In the genomic region with DNA sequence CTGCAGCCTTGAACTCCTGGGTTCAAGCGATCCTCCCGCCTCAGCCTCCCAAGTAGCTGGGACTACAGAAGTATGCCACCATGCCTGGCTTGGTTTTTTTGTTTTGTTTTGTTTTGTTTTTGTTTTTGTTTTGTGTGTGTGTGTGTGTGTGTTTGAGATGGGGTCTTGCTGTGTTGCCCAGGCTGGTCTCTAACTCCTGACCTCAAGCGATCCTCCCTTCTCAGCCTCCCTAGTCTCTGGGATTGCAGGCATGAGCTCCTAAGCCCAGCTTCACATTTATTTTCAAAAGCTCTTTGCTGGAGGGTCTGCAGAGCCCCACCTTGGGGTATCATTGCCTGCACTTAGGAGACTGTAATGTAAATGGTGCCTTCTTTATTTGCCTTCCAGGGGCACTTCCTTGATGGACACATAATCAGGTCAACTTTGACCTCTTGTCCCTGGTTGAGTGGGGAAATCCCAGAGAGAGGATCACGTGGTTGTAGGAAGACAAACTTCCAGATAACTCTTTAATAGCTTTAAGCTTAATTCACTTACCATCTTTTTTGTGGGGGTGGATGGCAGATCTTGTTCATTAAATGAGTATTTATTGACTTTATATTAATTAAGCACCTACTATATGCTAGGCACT, we compare ENCODE assay signal across 20 cellular contexts.
DNase-seq lines count a peak whose midpoint lies in the region; ATAC-seq and TF ChIP-seq lines count a peak whose summit lies in the region.
"Had no signal": no experiment of that assay in that cellular context is flagged by ENCODE, and none has a peak within 500 bp of the region (broad histone marks: within the 10 kb centered on the region; RNA-seq: fewer than 3 reads in every experiment).

No MANE protein-coding gene starts in this region.

- H4K20me1 ChIP-seq in hepatocyte (ENCODE audit: insufficient read depth, poor library complexity, severe bottlenecking), result peaks cover 21% of the 10 kb centered on the region

- CTCF ChIA-PET in WTC11 (lab: Charles Lee), result no interaction called here

- in situ Hi-C loops in gastrocnemius medialis (cut with MboI; ENCODE audit: low sequenced_read_pairs in 4 of 4), result no loop called here

- H3K4me2 ChIP-seq in hepatocyte, result no peak overlapping the region

- H2AFZ ChIP-seq in ACC112 (ENCODE audit: low read length, unreplicated experiment), result no peak overlapping the region
- no peak overlapping the region for H2AFZ ChIP-seq in hepatocyte

- H3K79me2 ChIP-seq in ACC112 (ENCODE audit: control insufficient read depth, insufficient read depth, low read length, unreplicated experiment) (peaks cover 32% of the 10 kb centered on the region), hepatocyte (peaks cover 78% of the 10 kb centered on the region)

- DNase-seq in WTC11 (ENCODE audit: low spot score), result no peak
- no peak for DNase-seq in hepatocyte (ENCODE audit: low spot score)
- no peak for DNase-seq in gastrocnemius medialis
- no peak for DNase-seq in SW 1271 (lab: John Stamatoyannopoulos, UW)
- no peak for DNase-seq in naive thymus-derived CD8-positive, alpha-beta T cell
- no peak for DNase-seq in activated effector memory CD4-positive, alpha-beta T cell treated with Interleukin-2 at 50 U/mL for 16 hours
- DNase-seq in BE2C, result no peak
- DNase-seq: activated naive CD8-positive, alpha-beta T cell treated with anti-CD3 and anti-CD28 coated beads, Interleukin-2, amount 10 ng/mL, durations not matched to agents 7 days and 5 days; Calu3; central memory CD4-positive, alpha-beta T cell; foreskin keratinocyte; HFFc6; left lung; NCI-H187; NCI-H345; NK-92 treated with Interleukin-12 subunit alpha and Interleukin-12 subunit beta, amount 100 ng/mL, for 24 hours; posterior cingulate gyrus had no signal

- no peak for TF ChIP-seq CTCF in WTC11 (IDR thresholded peaks at IDR 0.05)
- no peak for TF ChIP-seq CTCF in hepatocyte (IDR thresholded peaks at IDR 0.05; ENCODE audit: poor library complexity)
- no peak for TF ChIP-seq CTCF in gastrocnemius medialis (IDR thresholded peaks at IDR 0.05 in 4 of 5, conservative IDR thresholded peaks at IDR 0.05 in 1 of 5)
- no peak for TF ChIP-seq CTCF in BE2C (IDR thresholded peaks at IDR 0.05; ENCODE audit: low read depth, low read length)

- WGBS in hepatocyte (ENCODE audit: low lambda C conversion rate, missing lambda C conversion rate), result 90% methylated on average over 4 of the region's 4 CpGs

- no peak overlapping the region for H3K4me3 ChIP-seq in ACC112 (ENCODE audit: low read depth, low read length)
- H3K4me3 ChIP-seq in hepatocyte, result no peak overlapping the region
- no peak overlapping the region for H3K4me3 ChIP-seq in gastrocnemius medialis
- no peak overlapping the region for H3K4me3 ChIP-seq in BE2C (ENCODE audit: low read depth, low read length)
- H3K4me3 ChIP-seq: left lung had no signal

- peaks cover 16% of the 10 kb centered on the region for H3K9me3 Mint-ChIP-seq in WTC11
- H3K9me3 Mint-ChIP-seq in naive thymus-derived CD8-positive, alpha-beta T cell, result no peaks in the 10 kb centered on the region
- H3K9me3 Mint-ChIP-seq: activated naive CD8-positive, alpha-beta T cell treated with anti-CD3 and anti-CD28 coated beads, Interleukin-2, amount 10 ng/mL, durations not matched to agents 7 days and 5 days; HFFc6; stimulated activated memory B cell treated with anti-CD40 and anti-IgM and Interleukin-4, amounts not matched to agents 10 μg/mL and 1 μg/mL and 100 μg/mL, for 72 hours had no signal

- H3K4me1 ChIP-seq in ACC112 (ENCODE audit: control insufficient read depth, insufficient read depth, low read length, unreplicated experiment) (peaks cover 65% of the 10 kb centered on the region), hepatocyte (ENCODE audit: insufficient read depth) (peaks cover 34% of the 10 kb centered on the region), gastrocnemius medialis (peaks cover 77% of the 10 kb centered on the region in 2 donors), BE2C (peaks cover 4% of the 10 kb centered on the region)

- no peak for TF ChIP-seq POLR2A in gastrocnemius medialis (IDR thresholded peaks at IDR 0.05)

- H3K4me1 Mint-ChIP-seq in WTC11, result peaks cover 20% of the 10 kb centered on the region
- peaks cover 8 to 32% (median 17%) of the 10 kb centered on the region in 4 donors for H3K4me1 Mint-ChIP-seq in naive thymus-derived CD8-positive, alpha-beta T cell

- H3K9me2 ChIP-seq in hepatocyte (replicated peaks; ENCODE audit: insufficient read depth), result no peaks in the 10 kb centered on the region

- H3K36me3 ChIP-seq in ACC112 (ENCODE audit: insufficient read depth, low read length), result no peaks in the 10 kb centered on the region
- H3K36me3 ChIP-seq in hepatocyte (replicated peaks; ENCODE audit: insufficient read depth, low read depth), result no peaks in the 10 kb centered on the region
- no peaks in the 10 kb centered on the region for H3K36me3 ChIP-seq in gastrocnemius medialis
- H3K36me3 ChIP-seq in BE2C, result peaks cover 8% of the 10 kb centered on the region

- no peak overlapping the region for H3K27ac Mint-ChIP-seq in WTC11
- H3K27ac Mint-ChIP-seq in naive thymus-derived CD8-positive, alpha-beta T cell, result no peak overlapping the region
- H3K27ac Mint-ChIP-seq: activated naive CD8-positive, alpha-beta T cell treated with anti-CD3 and anti-CD28 coated beads, Interleukin-2, amount 10 ng/mL, durations not matched to agents 7 days and 5 days; HFFc6; stimulated activated memory B cell treated with anti-CD40 and anti-IgM and Interleukin-4, amounts not matched to agents 10 μg/mL and 1 μg/mL and 100 μg/mL, for 72 hours had no signal

- intact Hi-C loops in gastrocnemius medialis (cut with DNase I; ENCODE audit: low total_unique reads), result no loop called here

- POLR2A ChIA-PET in WTC11 (lab: Charles Lee), result no interaction called here
- POLR2A ChIA-PET in naive thymus-derived CD8-positive, alpha-beta T cell (lab: Charles Lee), result interaction anchor here (0.6 kb wide), 1 partner anchor 75 kb away, joined by 3 read pairs; no protein-coding TSS in a partner anchor

- peak overlapping the region; percentile 3; the same call in 1 of the 2 replicates for H3K27ac ChIP-seq in ACC112 (ENCODE audit: low read depth, low read length)
- peak overlapping the region; percentile 90 for H3K27ac ChIP-seq in hepatocyte
- H3K27ac ChIP-seq in gastrocnemius medialis, result peak overlapping the region; percentile 85 to 89 (median 87)
- H3K27ac ChIP-seq: foreskin keratinocyte, RWPE1 had no signal

- H3K36me3 Mint-ChIP-seq in WTC11, result peaks cover 38% of the 10 kb centered on the region
- H3K36me3 Mint-ChIP-seq in naive thymus-derived CD8-positive, alpha-beta T cell, result peaks cover 0 to 27% (median 2%) of the 10 kb centered on the region in 3 donors

- H3K9me3 ChIP-seq in hepatocyte (ENCODE audit: low read depth) (no peaks in the 10 kb centered on the region), gastrocnemius medialis (no peaks in the 10 kb centered on the region), BE2C (no peaks in the 10 kb centered on the region)
- H3K9me3 ChIP-seq: left lung had no signal

- no peak overlapping the region for H3K4me3 Mint-ChIP-seq in WTC11
- no peak overlapping the region for H3K4me3 Mint-ChIP-seq in naive thymus-derived CD8-positive, alpha-beta T cell
- H3K4me3 Mint-ChIP-seq: activated naive CD8-positive, alpha-beta T cell treated with anti-CD3 and anti-CD28 coated beads, Interleukin-2, amount 10 ng/mL, durations not matched to agents 7 days and 5 days; HFFc6; stimulated activated memory B cell treated with anti-CD40 and anti-IgM and Interleukin-4, amounts not matched to agents 10 μg/mL and 1 μg/mL and 100 μg/mL, for 72 hours had no signal

- H3K27me3 ChIP-seq in ACC112 (ENCODE audit: insufficient read depth, low read length) (no peaks in the 10 kb centered on the region), hepatocyte (no peaks in the 10 kb centered on the region), gastrocnemius medialis (no peaks in the 10 kb centered on the region), BE2C (no peaks in the 10 kb centered on the region)
- H3K27me3 ChIP-seq: foreskin keratinocyte, left lung had no signal

- no peaks in the 10 kb centered on the region for H3K27me3 Mint-ChIP-seq in WTC11 (ENCODE audit: low read depth)
- no peaks in the 10 kb centered on the region for H3K27me3 Mint-ChIP-seq in naive thymus-derived CD8-positive, alpha-beta T cell
- H3K27me3 Mint-ChIP-seq: activated naive CD8-positive, alpha-beta T cell treated with anti-CD3 and anti-CD28 coated beads, Interleukin-2, amount 10 ng/mL, durations not matched to agents 7 days and 5 days; stimulated activated memory B cell treated with anti-CD40 and anti-IgM and Interleukin-4, amounts not matched to agents 10 μg/mL and 1 μg/mL and 100 μg/mL, for 72 hours had no signal

- ATAC-seq in WTC11 (no peak), gastrocnemius medialis (no peak)
- ATAC-seq in naive thymus-derived CD8-positive, alpha-beta T cell, result no peak
- ATAC-seq: foreskin keratinocyte; left lung; stimulated activated memory B cell treated with anti-CD40 and anti-IgM and Interleukin-4, amounts not matched to agents 10 μg/mL and 1 μg/mL and 100 μg/mL, for 72 hours had no signal

TF ChIP-seq in WTC11, 78 proteins besides CTCF, POLR2A, EP300 and RAD21:
- TF ChIP-seq ZNF121 (CRISPR knock-in tag; IDR thresholded peaks at IDR 0.05) (peak; percentile 73; the same call in 1 of the 2 replicates), KAT7 (CRISPR knock-in tag; IDR thresholded peaks at IDR 0.05; ENCODE audit: borderline replicate concordance) (no peak)
TF ChIP-seq in WTC11: peak in this region for 1.

Comparison
In these comparisons a context has a peak if more than half of its experiments do, and no peak if none do; other contexts are left out.
1. H3K27ac ChIP-seq: peak in every context shown above with its lines; median percentile 90 in hepatocyte; 87 in gastrocnemius medialis; 3 in ACC112.